28 cellular contexts compared by ENCODE assay signal in the genomic region with DNA sequence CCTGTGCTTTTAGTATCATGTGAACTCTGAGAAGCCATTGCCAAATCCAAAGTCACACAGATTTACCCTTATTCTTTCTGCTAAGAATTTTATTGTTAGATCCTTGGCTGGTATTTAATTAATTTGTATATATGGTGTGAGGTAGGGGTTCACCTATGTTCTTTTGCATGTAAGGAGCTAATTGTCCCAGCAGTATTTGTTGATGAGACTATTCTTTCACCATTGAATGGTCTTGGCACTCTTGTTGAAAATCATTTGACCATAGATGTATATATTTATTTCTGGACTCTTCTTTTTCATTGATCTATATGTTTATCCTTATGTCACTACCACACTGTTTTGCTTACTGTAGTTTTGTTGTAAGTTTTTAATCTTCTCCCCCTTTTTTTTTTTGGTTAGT.
"Had no signal": no experiment of that assay in that cellular context is flagged by ENCODE, and none has a peak within 500 bp of the region (broad histone marks: within the 10 kb centered on the region; RNA-seq: fewer than 3 reads in every experiment).

No MANE protein-coding gene starts in this region.

- H2AFZ ChIP-seq: neural progenitor cell, parathyroid adenoma had no signal

- H3K36me3 ChIP-seq: ovary, thyroid gland, vagina had no signal

- H3K4me1 Mint-ChIP-seq: nephron, neural progenitor cell had no signal

- H3K27ac ChIP-seq: neural progenitor cell, ovary, parathyroid adenoma, psoas muscle, skin epidermis, stomach, thoracic aorta, thyroid gland, tibial nerve, upper lobe of left lung, vagina had no signal

- H3K4me3 Mint-ChIP-seq: natural killer cell; nephron; neural progenitor cell; stimulated activated effector memory CD8-positive, alpha-beta T cell treated with anti-CD3 and anti-CD28 coated beads, Interleukin-12 subunit alpha, Interleukin-12 subunit beta, amount 100 ng/mL, for 72 hours; stimulated activated naive B cell treated with anti-CD40 and anti-IgM and Interleukin-4, amounts not matched to agents 10 μg/mL and 1 μg/mL and 100 μg/mL, for 72 hours; stimulated activated naive CD8-positive, alpha-beta T cell treated with anti-CD3 and anti-CD28 coated beads, Interleukin-15, Interleukin-2, amounts not matched to agents 100 ng/mL and 50 ng/mL, for 24 hours had no signal

- DNase-seq: natural killer cell; occipital lobe; ovary; posterior cingulate gyrus; psoas muscle; right cardiac atrium; stimulated activated CD4-positive, alpha-beta T cell treated with anti-CD3 and anti-CD28 coated beads, Interleukin-15, amount 100 ng/mL, for 24 hours; stimulated activated CD4-positive, alpha-beta T cell treated with anti-CD3 and anti-CD28 coated beads, Interleukin-2, amount 100 ng/mL, for 24 hours; stimulated activated CD4-positive, alpha-beta T cell treated with anti-CD3 and anti-CD28 coated beads, Interleukin-2, amount 100 ng/mL, for 48 hours; stimulated activated CD4-positive, alpha-beta T cell treated with anti-CD3 and anti-CD28 coated beads, Interleukin-4, amount 100 ng/mL, for 24 hours; stimulated activated naive B cell treated with anti-CD40 and anti-IgM and Interleukin-4, amounts not matched to agents 10 μg/mL and 1 μg/mL and 100 μg/mL, for 72 hours; stimulated activated naive CD4-positive, alpha-beta T cell treated with Interleukin-2 at 50 U/mL for 16 hours; stomach; thyroid gland; trophoblast cell; upper lobe of left lung had no signal

- FAIRE-seq: urothelium cell line had no signal

- H3K4me3 ChIP-seq: neural progenitor cell, ovary, psoas muscle, skin epidermis, stomach, thoracic aorta, thyroid gland, tibial nerve, upper lobe of left lung, vagina had no signal

- H3K27me3 ChIP-seq: neural progenitor cell, ovary, stomach, thyroid gland, tibial nerve, upper lobe of left lung, vagina had no signal

- H3K27me3 Mint-ChIP-seq: progenitor cell of endocrine pancreas; stimulated activated naive B cell treated with anti-CD40 and anti-IgM and Interleukin-4, amounts not matched to agents 10 μg/mL and 1 μg/mL and 100 μg/mL, for 72 hours; stimulated activated naive CD8-positive, alpha-beta T cell treated with anti-CD3 and anti-CD28 coated beads, Interleukin-15, Interleukin-2, amounts not matched to agents 100 ng/mL and 50 ng/mL, for 24 hours had no signal

- H3K9ac ChIP-seq: neural progenitor cell, parathyroid adenoma had no signal

- ATAC-seq: natural killer cell; psoas muscle; right cardiac atrium; sciatic nerve; stimulated activated effector memory CD8-positive, alpha-beta T cell treated with anti-CD3 and anti-CD28 coated beads, Interleukin-12 subunit alpha, Interleukin-12 subunit beta, amount 100 ng/mL, for 72 hours; stimulated activated naive B cell treated with anti-CD40 and anti-IgM and Interleukin-4, amounts not matched to agents 10 μg/mL and 1 μg/mL and 100 μg/mL, for 72 hours had no signal

- H3K4me1 ChIP-seq: neural progenitor cell, psoas muscle, stomach, thyroid gland, tibial nerve, upper lobe of left lung, vagina had no signal

- H3K9me3 ChIP-seq: ovary, psoas muscle, thoracic aorta, thyroid gland, vagina had no signal

- H3K9me3 Mint-ChIP-seq: natural killer cell had no signal

- H3K27ac Mint-ChIP-seq: nephron; neural progenitor cell; stimulated activated effector memory CD8-positive, alpha-beta T cell treated with anti-CD3 and anti-CD28 coated beads, Interleukin-12 subunit alpha, Interleukin-12 subunit beta, amount 100 ng/mL, for 72 hours; stimulated activated naive B cell treated with anti-CD40 and anti-IgM and Interleukin-4, amounts not matched to agents 10 μg/mL and 1 μg/mL and 100 μg/mL, for 72 hours; stimulated activated naive CD8-positive, alpha-beta T cell treated with anti-CD3 and anti-CD28 coated beads, Interleukin-15, Interleukin-2, amounts not matched to agents 100 ng/mL and 50 ng/mL, for 24 hours had no signal

- H3K4me2 ChIP-seq: neural progenitor cell had no signal
